Comparison of ENCODE assay signal across 1 cellular context in the genomic region with DNA sequence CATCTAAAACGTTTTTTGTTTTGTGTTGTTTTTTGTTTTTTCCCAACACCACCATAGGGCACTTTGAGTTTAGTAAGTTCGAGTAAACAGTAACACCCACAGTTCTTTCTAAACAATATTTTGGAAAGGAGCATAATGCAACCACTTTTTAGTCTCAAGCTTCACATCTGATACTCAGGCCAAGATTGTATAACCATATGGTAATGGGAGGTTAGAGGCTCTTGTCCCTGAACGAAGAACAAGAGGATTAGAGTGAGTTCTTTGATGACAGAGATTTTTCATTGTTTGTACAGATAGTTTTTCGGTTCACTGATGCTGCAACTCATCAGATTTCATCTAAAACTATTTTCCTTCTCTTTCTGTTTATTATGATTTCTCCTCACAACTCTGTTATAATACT.
TF ChIP-seq lines count a peak whose summit lies in the region.

No MANE protein-coding gene starts in this region.

TF ChIP-seq in WTC11, 78 proteins besides CTCF, POLR2A, EP300 and RAD21 (continued from another document):
- TF ChIP-seq, protein P1, sequence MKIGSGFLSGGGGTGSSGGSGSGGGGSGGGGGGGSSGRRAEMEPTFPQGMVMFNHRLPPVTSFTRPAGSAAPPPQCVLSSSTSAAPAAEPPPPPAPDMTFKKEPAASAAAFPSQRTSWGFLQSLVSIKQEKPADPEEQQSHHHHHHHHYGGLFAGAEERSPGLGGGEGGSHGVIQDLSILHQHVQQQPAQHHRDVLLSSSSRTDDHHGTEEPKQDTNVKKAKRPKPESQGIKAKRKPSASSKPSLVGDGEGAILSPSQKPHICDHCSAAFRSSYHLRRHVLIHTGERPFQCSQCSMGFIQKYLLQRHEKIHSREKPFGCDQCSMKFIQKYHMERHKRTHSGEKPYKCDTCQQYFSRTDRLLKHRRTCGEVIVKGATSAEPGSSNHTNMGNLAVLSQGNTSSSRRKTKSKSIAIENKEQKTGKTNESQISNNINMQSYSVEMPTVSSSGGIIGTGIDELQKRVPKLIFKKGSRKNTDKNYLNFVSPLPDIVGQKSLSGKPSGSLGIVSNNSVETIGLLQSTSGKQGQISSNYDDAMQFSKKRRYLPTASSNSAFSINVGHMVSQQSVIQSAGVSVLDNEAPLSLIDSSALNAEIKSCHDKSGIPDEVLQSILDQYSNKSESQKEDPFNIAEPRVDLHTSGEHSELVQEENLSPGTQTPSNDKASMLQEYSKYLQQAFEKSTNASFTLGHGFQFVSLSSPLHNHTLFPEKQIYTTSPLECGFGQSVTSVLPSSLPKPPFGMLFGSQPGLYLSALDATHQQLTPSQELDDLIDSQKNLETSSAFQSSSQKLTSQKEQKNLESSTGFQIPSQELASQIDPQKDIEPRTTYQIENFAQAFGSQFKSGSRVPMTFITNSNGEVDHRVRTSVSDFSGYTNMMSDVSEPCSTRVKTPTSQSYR (CRISPR knock-in tag; IDR thresholded peaks at IDR 0.05): no peak
- TF ChIP-seq USF2 (CRISPR knock-in tag; IDR thresholded peaks at IDR 0.05) (no peak), ZNF423 (CRISPR knock-in tag; IDR thresholded peaks at IDR 0.05) (no peak), SP1 (CRISPR knock-in tag; conservative IDR thresholded peaks at IDR 0.05) (no peak), ZNF317 (CRISPR knock-in tag; IDR thresholded peaks at IDR 0.05; ENCODE audit: borderline replicate concordance, low read depth) (no peak)
- TF ChIP-seq, protein P2, sequence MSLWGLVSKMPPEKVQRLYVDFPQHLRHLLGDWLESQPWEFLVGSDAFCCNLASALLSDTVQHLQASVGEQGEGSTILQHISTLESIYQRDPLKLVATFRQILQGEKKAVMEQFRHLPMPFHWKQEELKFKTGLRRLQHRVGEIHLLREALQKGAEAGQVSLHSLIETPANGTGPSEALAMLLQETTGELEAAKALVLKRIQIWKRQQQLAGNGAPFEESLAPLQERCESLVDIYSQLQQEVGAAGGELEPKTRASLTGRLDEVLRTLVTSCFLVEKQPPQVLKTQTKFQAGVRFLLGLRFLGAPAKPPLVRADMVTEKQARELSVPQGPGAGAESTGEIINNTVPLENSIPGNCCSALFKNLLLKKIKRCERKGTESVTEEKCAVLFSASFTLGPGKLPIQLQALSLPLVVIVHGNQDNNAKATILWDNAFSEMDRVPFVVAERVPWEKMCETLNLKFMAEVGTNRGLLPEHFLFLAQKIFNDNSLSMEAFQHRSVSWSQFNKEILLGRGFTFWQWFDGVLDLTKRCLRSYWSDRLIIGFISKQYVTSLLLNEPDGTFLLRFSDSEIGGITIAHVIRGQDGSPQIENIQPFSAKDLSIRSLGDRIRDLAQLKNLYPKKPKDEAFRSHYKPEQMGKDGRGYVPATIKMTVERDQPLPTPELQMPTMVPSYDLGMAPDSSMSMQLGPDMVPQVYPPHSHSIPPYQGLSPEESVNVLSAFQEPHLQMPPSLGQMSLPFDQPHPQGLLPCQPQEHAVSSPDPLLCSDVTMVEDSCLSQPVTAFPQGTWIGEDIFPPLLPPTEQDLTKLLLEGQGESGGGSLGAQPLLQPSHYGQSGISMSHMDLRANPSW (CRISPR knock-in tag; conservative IDR thresholded peaks at IDR 0.05; ENCODE audit: low read depth): no peak
